Comparison of ENCODE assay signal across 18 cellular contexts in genomic region chr12:69648476-69648875, GRCh38. TPM values are rescaled to one million over a fixed set of nuclear protein-coding genes. Genes with fewer than 3 reads are reported as not detected.
DNase-seq lines count a peak whose midpoint lies in the region; ATAC-seq and TF ChIP-seq lines count a peak whose summit lies in the region.
"Had no signal": no experiment of that assay in that cellular context is flagged by ENCODE, and none has a peak within 500 bp of the region (broad histone marks: within the 10 kb centered on the region; RNA-seq: fewer than 3 reads in every experiment).

No MANE protein-coding gene starts in this region.

- BruUV-seq in Caco-2 (replicated peaks; lab: Mats Ljungman, UMichigan) = no TSS peak

- H3K27me3 ChIP-seq in smooth muscle cell (ENCODE audit: low read depth) = no peaks in the 10 kb centered on the region
- H3K27me3 ChIP-seq in Caco-2 (replicated peaks; ENCODE audit: control insufficient read depth, insufficient read depth, low read length) = no peaks in the 10 kb centered on the region
- H3K27me3 ChIP-seq in body of pancreas = no peaks in the 10 kb centered on the region
- H3K27me3 ChIP-seq: heart right ventricle, neural progenitor cell, spleen, thyroid gland had no signal

- no peaks in the 10 kb centered on the region for H3K36me3 ChIP-seq in smooth muscle cell (ENCODE audit: low read depth)
- H3K36me3 ChIP-seq in Caco-2 (ENCODE audit: control insufficient read depth, insufficient read depth, low read length) = no peaks in the 10 kb centered on the region
- no peaks in the 10 kb centered on the region for H3K36me3 ChIP-seq in body of pancreas (replicated peaks in 1 of 2; ENCODE audit: insufficient read depth in 1 of 2, low read depth in 2 of 2)
- H3K36me3 ChIP-seq: heart right ventricle, neural progenitor cell, spleen, thyroid gland had no signal

- POLR2A ChIA-PET in Caco-2 (lab: Charles Lee) = no interaction called here

- peak; percentile 92 for DNase-seq in HCEC 1CT
- peak; percentile 89 for DNase-seq in fibroblast of peridontal ligament (ENCODE audit: extremely low read depth)
- DNase-seq in smooth muscle cell (lab: John Stamatoyannopoulos, UW; ENCODE audit: unreplicated experiment) = no peak
- no peak for DNase-seq in Caco-2
- DNase-seq in body of pancreas = no peak
- DNase-seq in activated CD4-positive, alpha-beta T cell treated with anti-CD3 and anti-CD28 coated beads for 4 hours = no peak
- DNase-seq: activated B cell treated with CpG ODN at 0.5 μM for 24 hours; activated T-cell treated with anti-CD3 and anti-CD28 coated beads, Interleukin-2, amount 50 U/mL, for 1 hour; effector CD4-positive, alpha-beta T cell; heart right ventricle; NCI-H1436; spleen; thyroid gland had no signal

- TF ChIP-seq CTCF in smooth muscle cell (IDR thresholded peaks at IDR 0.05; ENCODE audit: borderline replicate concordance, insufficient read depth, poor library complexity, severe bottlenecking) (no peak), Caco-2 (IDR thresholded peaks at IDR 0.05; ENCODE audit: insufficient read depth in 1 of 2, low read depth in 1 of 2, low read length in 1 of 2, severe bottlenecking in 1 of 2, unreplicated experiment in 1 of 2) (no peak), body of pancreas (IDR thresholded peaks at IDR 0.05) (no peak)

- CTCF ChIA-PET in Caco-2 (lab: Charles Lee) = interaction anchor here (1.2 kb wide), 1 partner anchor 9 kb away, joined by 3 read pairs; no protein-coding TSS in a partner anchor

- H3K4me3 Mint-ChIP-seq in Caco-2 (ENCODE audit: unreplicated experiment) = no peak overlapping the region
- H3K4me3 Mint-ChIP-seq: activated B cell treated with CpG ODN at 0.5 μM for 24 hours, neural progenitor cell had no signal

- H3K27ac Mint-ChIP-seq in Caco-2 (ENCODE audit: unreplicated experiment) = no peak overlapping the region
- H3K27ac Mint-ChIP-seq: activated B cell treated with CpG ODN at 0.5 μM for 24 hours, neural progenitor cell had no signal

- H3K27ac ChIP-seq in smooth muscle cell (ENCODE audit: low read depth) (peak overlapping the region; percentile 30), body of pancreas (no peak overlapping the region)
- H3K27ac ChIP-seq: neural progenitor cell, SK-N-MC, spleen, thyroid gland had no signal

- H3K4me1 Mint-ChIP-seq in Caco-2 (ENCODE audit: low read depth, unreplicated experiment) = peaks cover 7% of the 10 kb centered on the region
- H3K4me1 Mint-ChIP-seq: activated B cell treated with CpG ODN at 0.5 μM for 24 hours had no signal

- no peaks in the 10 kb centered on the region for H3F3A ChIP-seq in smooth muscle cell (ENCODE audit: low read depth)

- TF ChIP-seq POLR2A in body of pancreas (IDR thresholded peaks at IDR 0.05) = no peak

- no peaks in the 10 kb centered on the region for H3K27me3 Mint-ChIP-seq in Caco-2 (ENCODE audit: insufficient read depth, unreplicated experiment)

- no peak overlapping the region for H2AFZ ChIP-seq in smooth muscle cell (ENCODE audit: low read depth)
- H2AFZ ChIP-seq: neural progenitor cell had no signal

- no peaks in the 10 kb centered on the region for H3K79me2 ChIP-seq in smooth muscle cell (ENCODE audit: low read depth)

- H3K4me1 ChIP-seq in smooth muscle cell (ENCODE audit: low read depth) = no peaks in the 10 kb centered on the region
- no peaks in the 10 kb centered on the region; the same call in 1 of the 2 replicates for H3K4me1 ChIP-seq in Caco-2
- H3K4me1 ChIP-seq in body of pancreas = no peaks in the 10 kb centered on the region
- H3K4me1 ChIP-seq: neural progenitor cell, spleen, thyroid gland had no signal

- ATAC-seq in SK-N-SH treated with all-trans-retinoic acid at 6 μM for 48 hours (peak; percentile 38; the same call in 2 of the 3 replicates), body of pancreas (no peak)

- no peaks in the 10 kb centered on the region for H3K9me3 Mint-ChIP-seq in Caco-2 (ENCODE audit: unreplicated experiment)
- H3K9me3 Mint-ChIP-seq: activated B cell treated with CpG ODN at 0.5 μM for 24 hours, neural progenitor cell had no signal

- no peaks in the 10 kb centered on the region for H3K36me3 Mint-ChIP-seq in Caco-2 (ENCODE audit: insufficient read depth, unreplicated experiment)
- H3K36me3 Mint-ChIP-seq: neural progenitor cell had no signal

- no peak overlapping the region for H3K9ac ChIP-seq in smooth muscle cell (ENCODE audit: low read depth)
- H3K9ac ChIP-seq: neural progenitor cell had no signal

- no peak overlapping the region for H3K4me3 ChIP-seq in smooth muscle cell
- no peak overlapping the region for H3K4me3 ChIP-seq in Caco-2 (ENCODE audit: low read depth, low read length)
- H3K4me3 ChIP-seq in body of pancreas = no peak overlapping the region
- H3K4me3 ChIP-seq: heart right ventricle, neural progenitor cell, SK-N-MC, spleen, thyroid gland had no signal

- no peaks in the 10 kb centered on the region for H4K20me1 ChIP-seq in smooth muscle cell (ENCODE audit: low read depth)

- H3K9me3 ChIP-seq in smooth muscle cell (replicated peaks; ENCODE audit: low read depth) (no peaks in the 10 kb centered on the region), Caco-2 (no peaks in the 10 kb centered on the region), body of pancreas (no peaks in the 10 kb centered on the region)
- H3K9me3 ChIP-seq: spleen, thyroid gland had no signal

- 52% methylated on average over 3 of the region's 3 CpGs for WGBS in smooth muscle cell (ENCODE audit: low lambda C conversion rate)
- WGBS in body of pancreas, 2 donors = 69 to 73% methylated on average over 3 of the region's 3 CpGs

- H3K4me2 ChIP-seq in smooth muscle cell = no peak overlapping the region
- H3K4me2 ChIP-seq: neural progenitor cell had no signal

- intact Hi-C loops in Caco-2 (cut with micrococcal nuclease; ENCODE audit: unreplicated experiment) (no loop called here), body of pancreas (cut with DNase I) (no loop called here)

TF ChIP-seq in SK-N-SH treated with all-trans-retinoic acid at 6 μM for 48 hours, 23 proteins besides CTCF, POLR2A, EP300 and RAD21:
- TF ChIP-seq GLIS3 (CRISPR knock-in tag; IDR thresholded peaks at IDR 0.05) (no peak), PPARA (CRISPR knock-in tag; IDR thresholded peaks at IDR 0.05; ENCODE audit: borderline replicate concordance) (no peak), ISL1 (CRISPR knock-in tag; IDR thresholded peaks at IDR 0.05) (no peak), TOX (CRISPR knock-in tag; IDR thresholded peaks at IDR 0.05; ENCODE audit: borderline replicate concordance) (no peak), ESRRG (CRISPR knock-in tag; IDR thresholded peaks at IDR 0.05) (no peak), RARB (CRISPR knock-in tag; IDR thresholded peaks at IDR 0.05) (no peak), ZFP30 (CRISPR knock-in tag; IDR thresholded peaks at IDR 0.05) (no peak), SNAI2 (CRISPR knock-in tag; IDR thresholded peaks at IDR 0.05) (no peak), CSRNP3 (CRISPR knock-in tag; IDR thresholded peaks at IDR 0.05) (no peak), TCF4 (CRISPR knock-in tag; IDR thresholded peaks at IDR 0.05; ENCODE audit: borderline replicate concordance) (no peak), CSDC2 (CRISPR knock-in tag; IDR thresholded peaks at IDR 0.05) (no peak), BACH2 (CRISPR knock-in tag; IDR thresholded peaks at IDR 0.05; ENCODE audit: borderline replicate concordance) (no peak)
- TF ChIP-seq, protein P1, sequence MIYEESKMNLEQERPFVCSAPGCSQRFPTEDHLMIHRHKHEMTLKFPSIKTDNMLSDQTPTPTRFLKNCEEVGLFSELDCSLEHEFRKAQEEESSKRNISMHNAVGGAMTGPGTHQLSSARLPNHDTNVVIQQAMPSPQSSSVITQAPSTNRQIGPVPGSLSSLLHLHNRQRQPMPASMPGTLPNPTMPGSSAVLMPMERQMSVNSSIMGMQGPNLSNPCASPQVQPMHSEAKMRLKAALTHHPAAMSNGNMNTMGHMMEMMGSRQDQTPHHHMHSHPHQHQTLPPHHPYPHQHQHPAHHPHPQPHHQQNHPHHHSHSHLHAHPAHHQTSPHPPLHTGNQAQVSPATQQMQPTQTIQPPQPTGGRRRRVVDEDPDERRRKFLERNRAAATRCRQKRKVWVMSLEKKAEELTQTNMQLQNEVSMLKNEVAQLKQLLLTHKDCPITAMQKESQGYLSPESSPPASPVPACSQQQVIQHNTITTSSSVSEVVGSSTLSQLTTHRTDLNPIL (CRISPR knock-in tag; IDR thresholded peaks at IDR 0.05; ENCODE audit: low read depth) = no peak
- TF ChIP-seq, protein P2, sequence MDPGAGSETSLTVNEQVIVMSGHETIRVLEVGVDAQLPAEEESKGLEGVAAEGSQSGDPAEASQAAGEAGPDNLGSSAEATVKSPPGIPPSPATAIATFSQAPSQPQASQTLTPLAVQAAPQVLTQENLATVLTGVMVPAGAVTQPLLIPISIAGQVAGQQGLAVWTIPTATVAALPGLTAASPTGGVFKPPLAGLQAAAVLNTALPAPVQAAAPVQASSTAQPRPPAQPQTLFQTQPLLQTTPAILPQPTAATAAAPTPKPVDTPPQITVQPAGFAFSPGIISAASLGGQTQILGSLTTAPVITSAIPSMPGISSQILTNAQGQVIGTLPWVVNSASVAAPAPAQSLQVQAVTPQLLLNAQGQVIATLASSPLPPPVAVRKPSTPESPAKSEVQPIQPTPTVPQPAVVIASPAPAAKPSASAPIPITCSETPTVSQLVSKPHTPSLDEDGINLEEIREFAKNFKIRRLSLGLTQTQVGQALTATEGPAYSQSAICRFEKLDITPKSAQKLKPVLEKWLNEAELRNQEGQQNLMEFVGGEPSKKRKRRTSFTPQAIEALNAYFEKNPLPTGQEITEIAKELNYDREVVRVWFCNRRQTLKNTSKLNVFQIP (CRISPR knock-in tag; IDR thresholded peaks at IDR 0.05; ENCODE audit: borderline replicate concordance, low read depth) = no peak

RNA-seq across cellular contexts. Expression of gene LRRC10, which starts 37.8 kb away (rescaled TPM):
- total RNA-seq in smooth muscle cell (not detected in 2 replicates), Caco-2 (2022) (not detected in 2 replicates), body of pancreas (not detected)
- polyA plus RNA-seq in smooth muscle cell = not detected in 2 replicates
- total RNA-seq: activated B cell treated with CpG ODN at 0.5 μM for 24 hours, liver, spleen, thyroid gland had no signal
- polyA plus RNA-seq: adipose tissue, liver, spleen had no signal

RNA-seq across cellular contexts. Expression of gene BEST3, which starts 50.6 kb away (rescaled TPM):
- total RNA-seq in smooth muscle cell (0.54 and 4.0 TPM in 2 replicates), Caco-2 (2022) (1.3 and 1.5 TPM in 2 replicates), body of pancreas (1 to 10 TPM in 1 of 2 donors, not detected in 1; 1.3 TPM)
- 0.15 TPM in 1 of 2 replicates, not detected in the other for polyA plus RNA-seq in smooth muscle cell
- total RNA-seq: activated B cell treated with CpG ODN at 0.5 μM for 24 hours had no signal
- polyA plus RNA-seq: liver, spleen had no signal

Comparison
In these comparisons a context has a peak if more than half of its experiments do, and no peak if none do; other contexts are left out.
1. DNase-seq: peak in HCEC 1CT (single experiment) and fibroblast of peridontal ligament (single experiment); none in smooth muscle cell (single experiment), Caco-2 (0 of 2), body of pancreas (0 of 4) and activated CD4-positive, alpha-beta T cell treated with anti-CD3 and anti-CD28 coated beads for 4 hours (0 of 2).